ENCODE assay signal across 20 cellular contexts in genomic region chr6:150607044-150607650, GRCh38.
"Had no signal": no experiment of that assay in that cellular context is flagged by ENCODE, and none has a peak within 500 bp of the region (broad histone marks: within the 10 kb centered on the region; RNA-seq: fewer than 3 reads in every experiment).

No MANE protein-coding gene starts in this region.

- FAIRE-seq: keratinocyte, TTC549 had no signal

- H3K36me3 Mint-ChIP-seq: activated CD4-positive, alpha-beta memory T cell treated with anti-CD3 and anti-CD28 coated beads for 36 hours; activated naive CD8-positive, alpha-beta T cell; WTC11 had no signal

- H3K4me1 ChIP-seq: colonic mucosa had no signal

- H3K27ac ChIP-seq: cardiac muscle cell, colonic mucosa, left lung, ovary, sigmoid colon, SK-N-MC had no signal

- H3K4me3 ChIP-seq: cardiac muscle cell, colonic mucosa, left lung, ovary, sigmoid colon, SK-N-MC, tibial nerve had no signal

- H3K36me3 ChIP-seq: cardiac muscle cell, colonic mucosa, left lung, ovary, sigmoid colon, tibial nerve had no signal

- H3K4me3 Mint-ChIP-seq: activated CD4-positive, alpha-beta memory T cell treated with anti-CD3 and anti-CD28 coated beads for 36 hours; activated CD8-positive, alpha-beta memory T cell treated with anti-CD3 and anti-CD28 coated beads, Interleukin-2, amount 10 ng/mL, durations not matched to agents 7 days and 5 days; activated naive CD8-positive, alpha-beta T cell; T-helper 2 cell treated with Interferon-gamma antibody and Interleukin-4, amounts not matched to agents 5 μg/mL and 100 μg/mL, for 36 hours; WTC11 had no signal

- H3K27me3 ChIP-seq: colonic mucosa, ovary, sigmoid colon had no signal

- H3K27ac Mint-ChIP-seq: activated CD4-positive, alpha-beta memory T cell treated with anti-CD3 and anti-CD28 coated beads for 36 hours; activated CD8-positive, alpha-beta memory T cell treated with anti-CD3 and anti-CD28 coated beads, Interleukin-2, amount 10 ng/mL, durations not matched to agents 7 days and 5 days; activated naive CD8-positive, alpha-beta T cell; T-helper 2 cell treated with Interferon-gamma antibody and Interleukin-4, amounts not matched to agents 5 μg/mL and 100 μg/mL, for 36 hours; WTC11 had no signal

- ATAC-seq: activated CD8-positive, alpha-beta memory T cell treated with anti-CD3 and anti-CD28 coated beads, Interleukin-2, amount 10 ng/mL, durations not matched to agents 7 days and 5 days; left lung; stimulated activated naive CD8-positive, alpha-beta T cell treated with anti-CD3 and anti-CD28 coated beads, Interleukin-15, Interleukin-2, amounts not matched to agents 100 U/mL and 50 U/mL, for 24 hours; WTC11 had no signal

- DNase-seq: activated CD4-positive, alpha-beta memory T cell treated with anti-CD3 and anti-CD28 coated beads for 36 hours; activated CD4-positive, alpha-beta T cell treated with anti-CD3 and anti-CD28 coated beads for 4 hours; activated CD8-positive, alpha-beta memory T cell treated with anti-CD3 and anti-CD28 coated beads, Interleukin-2, amount 10 ng/mL, durations not matched to agents 7 days and 5 days; colonic mucosa; erythroblast; foreskin melanocyte; left lung; mammary epithelial cell; ovary; sigmoid colon; stimulated activated CD8-positive, alpha-beta memory T cell treated with anti-CD3 and anti-CD28 coated beads, Interleukin-4, amount 100 ng/mL, for 48 hours; stimulated activated naive CD8-positive, alpha-beta T cell treated with anti-CD3 and anti-CD28 coated beads, Interleukin-15, Interleukin-2, amounts not matched to agents 100 U/mL and 50 U/mL, for 24 hours had no signal

- H3K9me3 Mint-ChIP-seq: activated CD4-positive, alpha-beta memory T cell treated with anti-CD3 and anti-CD28 coated beads for 36 hours; T-helper 2 cell treated with Interferon-gamma antibody and Interleukin-4, amounts not matched to agents 5 μg/mL and 100 μg/mL, for 36 hours; WTC11 had no signal
